ENCODE assay signal across 20 cellular contexts in genomic region chr2:118657451-118657850, GRCh38.
DNase-seq lines count a peak whose midpoint lies in the region; ATAC-seq and TF ChIP-seq lines count a peak whose summit lies in the region.
"Had no signal": no experiment of that assay in that cellular context is flagged by ENCODE, and none has a peak within 500 bp of the region (broad histone marks: within the 10 kb centered on the region; RNA-seq: fewer than 3 reads in every experiment).

No MANE protein-coding gene starts in this region.

- peak; percentile 32 for DNase-seq in AG20443 (ENCODE audit: low spot score)
- DNase-seq in esophagus muscularis mucosa (ENCODE audit: extremely low spot score): peak; percentile 39
- DNase-seq in fibroblast of peridontal ligament (ENCODE audit: extremely low read depth): peak; percentile 73
- DNase-seq in activated T-cell treated with anti-CD3 and anti-CD28 coated beads for 4 hours: no peak
- no peak for DNase-seq in smooth muscle cell (lab: John Stamatoyannopoulos, UW; ENCODE audit: unreplicated experiment)
- DNase-seq: 8988T; BE2C; C1 segment of cervical spinal cord; CD4-positive, CD25-positive, alpha-beta regulatory T cell; CD8-positive, alpha-beta memory T cell; COR-L47; DMS 273 treated with DMSO at 0.1 percent for 48 hours; DMS53; DND-41; EL had no signal

- ATAC-seq in HG03135 (IDR thresholded peaks at IDR 0.05; ENCODE audit: unreplicated experiment): no peak
- ATAC-seq in HG02798 (IDR thresholded peaks at IDR 0.05; ENCODE audit: poor library complexity, unreplicated experiment): no peak
- ATAC-seq: GM12878, HepG2 had no signal

- H3K9me3 ChIP-seq in esophagus muscularis mucosa: peaks cover 0 to 4% (median 0%) of the 10 kb centered on the region in 4 donors
- H3K9me3 ChIP-seq in smooth muscle cell (replicated peaks; ENCODE audit: low read depth): no peaks in the 10 kb centered on the region
- H3K9me3 ChIP-seq: BE2C, HAP-1 had no signal

- TF ChIP-seq CTCF in esophagus muscularis mucosa (IDR thresholded peaks at IDR 0.05) (no peak), smooth muscle cell (IDR thresholded peaks at IDR 0.05; ENCODE audit: borderline replicate concordance, insufficient read depth, poor library complexity, severe bottlenecking) (no peak)

- no peak for TF ChIP-seq EP300 in esophagus muscularis mucosa (IDR thresholded peaks at IDR 0.05)

- H3K36me3 ChIP-seq in esophagus muscularis mucosa: no peaks in the 10 kb centered on the region
- H3K36me3 ChIP-seq in smooth muscle cell (ENCODE audit: low read depth): no peaks in the 10 kb centered on the region
- H3K36me3 ChIP-seq: BE2C, HAP-1 had no signal

- no peak overlapping the region for H3K27ac ChIP-seq in esophagus muscularis mucosa (replicated peaks in 1 of 4)
- no peak overlapping the region for H3K27ac ChIP-seq in smooth muscle cell (ENCODE audit: low read depth)

- no peak overlapping the region for H3K9ac ChIP-seq in smooth muscle cell (ENCODE audit: low read depth)

- H4K20me1 ChIP-seq in smooth muscle cell (ENCODE audit: low read depth): no peaks in the 10 kb centered on the region

- WGBS in esophagus muscularis mucosa: 92% methylated on average over 2 of the region's 2 CpGs
- 92% methylated on average over 2 of the region's 2 CpGs for WGBS in smooth muscle cell (ENCODE audit: low lambda C conversion rate)

- no peaks in the 10 kb centered on the region for H3F3A ChIP-seq in smooth muscle cell (ENCODE audit: low read depth)

- no peaks in the 10 kb centered on the region for H3K79me2 ChIP-seq in smooth muscle cell (ENCODE audit: low read depth)

- intact Hi-C loops in esophagus muscularis mucosa (cut with DNase I): no loop called here

- no peak overlapping the region for H2AFZ ChIP-seq in smooth muscle cell (ENCODE audit: low read depth)

- H3K4me2 ChIP-seq in smooth muscle cell: no peak overlapping the region

- H3K4me3 ChIP-seq in esophagus muscularis mucosa: no peak overlapping the region
- no peak overlapping the region for H3K4me3 ChIP-seq in smooth muscle cell
- H3K4me3 ChIP-seq: GM12878, HAP-1 had no signal

- TF ChIP-seq POLR2A in esophagus muscularis mucosa (IDR thresholded peaks at IDR 0.05; ENCODE audit: low read depth): no peak

- H3K27me3 ChIP-seq in esophagus muscularis mucosa (no peaks in the 10 kb centered on the region), smooth muscle cell (ENCODE audit: low read depth) (no peaks in the 10 kb centered on the region)
- H3K27me3 ChIP-seq: BE2C had no signal

- no peaks in the 10 kb centered on the region for H3K4me1 ChIP-seq in esophagus muscularis mucosa
- no peaks in the 10 kb centered on the region for H3K4me1 ChIP-seq in smooth muscle cell (ENCODE audit: low read depth)
- H3K4me1 ChIP-seq: BE2C, HAP-1 had no signal

Comparison
In these comparisons a context has a peak if more than half of its experiments do, and no peak if none do; other contexts are left out.
1. DNase-seq: peak in AG20443 (single experiment), esophagus muscularis mucosa (single experiment) and fibroblast of peridontal ligament (single experiment); none in activated T-cell treated with anti-CD3 and anti-CD28 coated beads for 4 hours (single experiment) and smooth muscle cell (single experiment).